In the genomic region with DNA sequence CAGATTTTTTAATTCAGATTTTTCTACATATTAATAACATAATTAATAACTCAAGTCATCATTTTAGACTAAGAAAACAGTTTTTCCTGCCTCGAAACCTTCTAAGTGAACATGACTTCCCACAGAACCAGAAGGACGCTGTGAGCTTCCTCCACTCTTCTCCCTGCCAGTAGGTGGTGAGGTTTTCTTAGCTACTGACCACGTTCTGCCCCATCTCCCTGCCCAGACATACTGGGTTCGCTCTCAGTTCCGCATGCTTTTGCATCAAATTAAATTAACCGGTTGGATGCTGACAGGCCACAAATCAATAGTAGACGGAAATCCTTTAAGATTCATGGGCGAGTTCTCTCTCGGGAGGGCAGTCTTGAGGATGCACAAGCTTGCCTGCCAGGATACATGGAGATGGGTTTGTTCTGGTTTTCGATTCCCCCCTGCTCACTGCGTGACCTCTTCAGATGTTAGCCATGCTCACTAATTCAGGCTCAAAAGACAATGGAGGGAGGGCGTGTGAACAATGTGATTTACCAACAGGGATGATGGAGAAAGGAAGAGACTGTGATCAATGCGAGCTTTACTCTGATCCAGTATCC, we compare ENCODE assay signal across 10 cellular contexts.
DNase-seq lines count a peak whose midpoint lies in the region; ATAC-seq and TF ChIP-seq lines count a peak whose summit lies in the region.
"Had no signal": no experiment of that assay in that cellular context is flagged by ENCODE, and none has a peak within 500 bp of the region (broad histone marks: within the 10 kb centered on the region; RNA-seq: fewer than 3 reads in every experiment).

No MANE protein-coding gene starts in this region.

- H3K9me3 ChIP-seq in OCI-LY1 (ENCODE audit: low read length) = no peaks in the 10 kb centered on the region

- no peaks in the 10 kb centered on the region for H3K27me3 ChIP-seq in OCI-LY1 (ENCODE audit: insufficient read depth, low read length)

- H3F3A ChIP-seq in OCI-LY1 (ENCODE audit: insufficient read depth, low read length) = no peaks in the 10 kb centered on the region

- H3K27ac ChIP-seq in OCI-LY1 (ENCODE audit: low read depth, low read length, poor library complexity, severe bottlenecking) = no peak overlapping the region

- H3K79me2 ChIP-seq in OCI-LY1 (ENCODE audit: insufficient read depth, low read length) = no peaks in the 10 kb centered on the region

- H3K36me3 ChIP-seq in OCI-LY1 (ENCODE audit: insufficient read depth, low read length) = no peaks in the 10 kb centered on the region

- H3K9ac ChIP-seq in OCI-LY1 (ENCODE audit: low read length) = no peak overlapping the region; the same call in 1 of the 2 replicates

- H4K20me1 ChIP-seq in OCI-LY1 (ENCODE audit: insufficient read depth, low read length) = no peaks in the 10 kb centered on the region

- no peak overlapping the region for H2AFZ ChIP-seq in OCI-LY1 (ENCODE audit: low read length)

- peaks cover 8% of the 10 kb centered on the region for H3K4me1 ChIP-seq in OCI-LY1 (ENCODE audit: insufficient read depth, low read length, severe bottlenecking)

- H3K4me2 ChIP-seq in OCI-LY1 (ENCODE audit: low read length) = peak overlapping the region; percentile 46; the same call in 1 of the 2 replicates

- H3K4me3 ChIP-seq in AG09309 (ENCODE audit: control insufficient read depth, low read depth, low read length) (no peak overlapping the region), OCI-LY1 (ENCODE audit: low read depth, low read length, poor library complexity, severe bottlenecking) (peak overlapping the region; percentile 27)

- H3K9me2 ChIP-seq in OCI-LY1 (ENCODE audit: low read depth, low read length) = no peaks in the 10 kb centered on the region

- DNase-seq in AG09309 (ENCODE audit: low read depth) (no peak), iPS-NIHi7 (ENCODE audit: extremely low spot score) (peak; percentile 47), germinal center (ENCODE audit: low spot score) (no peak)
- DNase-seq in activated effector memory CD4-positive, alpha-beta T cell treated with Interleukin-2 at 50 U/mL for 16 hours = no peak
- DNase-seq in NK-92 treated with Interleukin-12 subunit alpha and Interleukin-12 subunit beta, amount 100 ng/mL, for 24 hours (lab: John Stamatoyannopoulos, UW) = no peak
- DNase-seq: activated T-cell treated with anti-CD3 and anti-CD28 coated beads for 4 hours, IMR-90 had no signal

- peak; percentile 31 for TF ChIP-seq CTCF in AG09309 (IDR thresholded peaks at IDR 0.05; ENCODE audit: control insufficient read depth, insufficient read depth, low read depth, low read length, missing control alignments)
- TF ChIP-seq CTCF in OCI-LY1 (IDR thresholded peaks at IDR 0.05; ENCODE audit: low read length) = peak; percentile 50

- ATAC-seq in GM19438 (IDR thresholded peaks at IDR 0.05; ENCODE audit: low read depth, unreplicated experiment) (peak; percentile 66), HG02852 (IDR thresholded peaks at IDR 0.05; ENCODE audit: unreplicated experiment) (no peak)
